17 cellular contexts compared by ENCODE assay signal in the genomic region with DNA sequence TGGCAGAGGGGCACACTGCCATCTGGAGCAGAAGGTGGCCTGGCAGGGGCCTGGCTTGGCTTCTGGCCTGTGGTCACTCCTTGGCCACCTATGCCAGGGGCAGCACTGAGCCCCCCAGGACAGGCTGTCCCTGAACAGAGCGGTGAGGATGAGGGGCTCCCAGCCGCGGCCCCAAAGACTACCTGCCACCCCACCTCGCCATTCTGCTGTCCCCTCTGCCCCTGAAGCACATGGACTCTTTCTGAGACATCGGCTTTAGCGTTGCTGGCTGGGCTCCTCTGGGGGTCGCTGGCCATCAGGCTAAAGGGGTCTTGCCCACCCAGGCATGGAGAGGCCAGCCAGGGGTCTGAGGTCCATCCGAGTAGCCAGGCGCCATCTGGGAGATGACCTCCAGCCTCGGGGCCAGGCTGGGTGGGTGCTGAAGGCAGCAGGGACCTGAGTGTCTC.
DNase-seq lines count a peak whose midpoint lies in the region; ATAC-seq and TF ChIP-seq lines count a peak whose summit lies in the region.
"Had no signal": no experiment of that assay in that cellular context is flagged by ENCODE, and none has a peak within 500 bp of the region (broad histone marks: within the 10 kb centered on the region; RNA-seq: fewer than 3 reads in every experiment).

No MANE protein-coding gene starts in this region.

- H3K9me3 Mint-ChIP-seq in neural progenitor cell = no peaks in the 10 kb centered on the region

- no peak overlapping the region for H3K4me3 Mint-ChIP-seq in neural progenitor cell

- peaks cover 10% of the 10 kb centered on the region for H3F3A ChIP-seq in neural progenitor cell (ENCODE audit: low read depth)

- H3K4me2 ChIP-seq in neural progenitor cell = peak overlapping the region; percentile 24
- H3K4me2 ChIP-seq: PC-9 had no signal

- H3K36me3 ChIP-seq in left ventricle myocardium inferior (no peaks in the 10 kb centered on the region), neural progenitor cell (no peaks in the 10 kb centered on the region), colonic mucosa (no peaks in the 10 kb centered on the region)
- H3K36me3 ChIP-seq: HAP-1 had no signal

- H3K79me2 ChIP-seq in neural progenitor cell (ENCODE audit: low read depth) = no peaks in the 10 kb centered on the region

- H3K27me3 ChIP-seq in left ventricle myocardium inferior (ENCODE audit: low read depth) = peaks cover 83% of the 10 kb centered on the region
- H3K27me3 ChIP-seq in neural progenitor cell = no peaks in the 10 kb centered on the region
- H3K27me3 ChIP-seq in colonic mucosa = peaks cover 4% of the 10 kb centered on the region

- no peak for TF ChIP-seq CTCF in left ventricle myocardium inferior (IDR thresholded peaks at IDR 0.05; ENCODE audit: borderline replicate concordance)
- no peak for TF ChIP-seq CTCF in neural progenitor cell (IDR thresholded peaks at IDR 0.05)
- no peak for TF ChIP-seq CTCF in colonic mucosa (IDR thresholded peaks at IDR 0.05)

- no peak overlapping the region for H3K9ac ChIP-seq in neural progenitor cell
- no peak overlapping the region for H3K9ac ChIP-seq in colonic mucosa (ENCODE audit: low read depth in 2 of 2, low read length in 2 of 2)

- H3K9me3 ChIP-seq in left ventricle myocardium inferior (replicated peaks) = no peaks in the 10 kb centered on the region
- H3K9me3 ChIP-seq in neural progenitor cell (ENCODE audit: low read depth) = no peaks in the 10 kb centered on the region
- no peaks in the 10 kb centered on the region for H3K9me3 ChIP-seq in colonic mucosa
- H3K9me3 ChIP-seq: HAP-1 had no signal

- H3K27ac ChIP-seq in left ventricle myocardium inferior (replicated peaks) (no peak overlapping the region), neural progenitor cell (peak overlapping the region; percentile 82), colonic mucosa (no peak overlapping the region)
- H3K27ac ChIP-seq: PC-9 had no signal

- H3K4me3 ChIP-seq in left ventricle myocardium inferior (no peak overlapping the region), neural progenitor cell (no peak overlapping the region), colonic mucosa (no peak overlapping the region)
- H3K4me3 ChIP-seq: GM12878, HAP-1, K562, PC-9 had no signal

- no peak overlapping the region for H2AFZ ChIP-seq in neural progenitor cell (replicated peaks)
- H2AFZ ChIP-seq: PC-9 had no signal

- intact Hi-C loops in cardiac septum (cut with DNase I) = no loop called here
- intact Hi-C loops in left ventricle myocardium superior (cut with micrococcal nuclease) = no loop called here
- intact Hi-C loops in left ventricle myocardium inferior (cut with micrococcal nuclease) = no loop called here
- intact Hi-C loops in colonic mucosa (cut with DNase I) = no loop called here

- DNase-seq in cardiac septum (ENCODE audit: low spot score) = peak; percentile 67
- no peak for DNase-seq in left ventricle myocardium superior
- peak; percentile 12 for DNase-seq in left ventricle myocardium inferior
- no peak for DNase-seq in neural progenitor cell (ENCODE audit: low spot score)
- no peak for DNase-seq in NCI-H2081 (lab: John Stamatoyannopoulos, UW)
- no peak for DNase-seq in colonic mucosa
- DNase-seq in NCI-H510A treated with DMSO at 0.1 percent for 48 hours (lab: John Stamatoyannopoulos, UW) = no peak
- DNase-seq: DMS 273 treated with DMSO at 0.1 percent for 48 hours, GDM1, NCI-H1417, NCI-H1930, NCI-H524, PC-9 had no signal

- H3K4me1 Mint-ChIP-seq in neural progenitor cell = peaks cover 22% of the 10 kb centered on the region

- H3K4me1 ChIP-seq in left ventricle myocardium inferior = peaks cover 20% of the 10 kb centered on the region
- peaks cover 4% of the 10 kb centered on the region for H3K4me1 ChIP-seq in neural progenitor cell
- H3K4me1 ChIP-seq in colonic mucosa = no peaks in the 10 kb centered on the region
- H3K4me1 ChIP-seq: HAP-1 had no signal

- peaks cover 7% of the 10 kb centered on the region for H3K27me3 Mint-ChIP-seq in neural progenitor cell (ENCODE audit: insufficient read depth, low read depth)

- no peaks in the 10 kb centered on the region for H3K36me3 Mint-ChIP-seq in neural progenitor cell

- ATAC-seq in left ventricle myocardium superior (no peak), HG03175 (IDR thresholded peaks at IDR 0.05; ENCODE audit: unreplicated experiment) (no peak)
- ATAC-seq: GM12878, K562 had no signal

- peak overlapping the region; percentile 85 for H3K27ac Mint-ChIP-seq in neural progenitor cell

- H4K20me1 ChIP-seq in neural progenitor cell (ENCODE audit: low read depth) = no peaks in the 10 kb centered on the region

Comparison
In these comparisons a context has a peak if more than half of its experiments do, and no peak if none do; other contexts are left out.
1. DNase-seq: peak in cardiac septum (single experiment) and left ventricle myocardium inferior (single experiment); none in left ventricle myocardium superior (single experiment), neural progenitor cell (single experiment), NCI-H2081 (0 of 2), colonic mucosa (single experiment) and NCI-H510A treated with DMSO at 0.1 percent for 48 hours (single experiment).